Comparison of ENCODE assay signal across 15 cellular contexts in genomic region chr13:88142653-88143052, GRCh38.
A peak's percentile ranks its signal among the peaks of the same experiment; 100 is the strongest.
DNase-seq lines count a peak whose midpoint lies in the region; ATAC-seq and TF ChIP-seq lines count a peak whose summit lies in the region.
"Had no signal": no experiment of that assay in that cellular context is flagged by ENCODE, and none has a peak within 500 bp of the region (broad histone marks: within the 10 kb centered on the region; RNA-seq: fewer than 3 reads in every experiment).

No MANE protein-coding gene starts in this region.

- H3K79me2 ChIP-seq in MM.1S (ENCODE audit: low read length) = no peaks in the 10 kb centered on the region

- H3K36me3 ChIP-seq in CD8-positive, alpha-beta T cell (ENCODE audit: insufficient read depth, low read length) = no peaks in the 10 kb centered on the region
- H3K36me3 ChIP-seq in MM.1S (replicated peaks; ENCODE audit: insufficient read depth, low read length) = no peaks in the 10 kb centered on the region
- H3K36me3 ChIP-seq: BLaER1 treated with 17β-estradiol and CSF1 and Interleukin-3, amounts not matched to agents 10 nM and 100 nM; Peyer's patch had no signal

- H3K27ac Mint-ChIP-seq in CD8-positive, alpha-beta T cell = no peak overlapping the region
- H3K27ac Mint-ChIP-seq: T-helper 2 cell treated with Interferon-gamma antibody and Interleukin-4, amounts not matched to agents 5 μg/mL and 100 μg/mL, for 36 hours had no signal

- H3K9ac ChIP-seq in MM.1S (ENCODE audit: low read length) = no peak overlapping the region
- H3K9ac ChIP-seq: BLaER1 treated with 17β-estradiol and CSF1 and Interleukin-3, amounts not matched to agents 10 nM and 100 nM had no signal

- H3F3A ChIP-seq in MM.1S (ENCODE audit: insufficient read depth, low read length) = no peaks in the 10 kb centered on the region

- no peaks in the 10 kb centered on the region for H3K4me1 Mint-ChIP-seq in CD8-positive, alpha-beta T cell (ENCODE audit: low read depth)

- H4K20me1 ChIP-seq in MM.1S (ENCODE audit: insufficient read depth, low read length) = no peaks in the 10 kb centered on the region
- H4K20me1 ChIP-seq: BLaER1 treated with 17β-estradiol and CSF1 and Interleukin-3, amounts not matched to agents 10 nM and 100 nM had no signal

- peak overlapping the region; percentile 26 for H3K4me3 Mint-ChIP-seq in CD8-positive, alpha-beta T cell
- H3K4me3 Mint-ChIP-seq: T-helper 2 cell treated with Interferon-gamma antibody and Interleukin-4, amounts not matched to agents 5 μg/mL and 100 μg/mL, for 36 hours had no signal

- H3K27ac ChIP-seq in CD8-positive, alpha-beta T cell (ENCODE audit: low read depth, low read length) = no peak overlapping the region
- H3K27ac ChIP-seq in MM.1S (ENCODE audit: low read length) = peak overlapping the region; percentile 39; the same call in 1 of the 2 replicates
- H3K27ac ChIP-seq: BLaER1 treated with 17β-estradiol and CSF1 and Interleukin-3, amounts not matched to agents 10 nM and 100 nM; Peyer's patch; SK-N-MC had no signal

- H3K4me2 ChIP-seq in MM.1S (ENCODE audit: low read depth, low read length) = peak overlapping the region; percentile 54
- H3K4me2 ChIP-seq: BLaER1 treated with 17β-estradiol and CSF1 and Interleukin-3, amounts not matched to agents 10 nM and 100 nM had no signal

- no peak for DNase-seq in CD8-positive, alpha-beta T cell
- peak; percentile 4 for DNase-seq in DMS53 (lab: John Stamatoyannopoulos, UW)
- peak; percentile 61 for DNase-seq in MM.1S
- DNase-seq in RPMI8226 = peak; percentile 27
- no peak for DNase-seq in NCI-H2029 (lab: John Stamatoyannopoulos, UW)
- DNase-seq: NCI-H1436 treated with DMSO at 0.1 percent for 48 hours, NCI-H2029 treated with DMSO at 0.1 percent for 48 hours, NCI-H82, Peyer's patch, Right ventricle myocardium superior had no signal

- H3K9me3 ChIP-seq in CD8-positive, alpha-beta T cell (ENCODE audit: low read length) = no peaks in the 10 kb centered on the region
- H3K9me3 ChIP-seq in MM.1S (replicated peaks; ENCODE audit: insufficient read depth, low read length) = no peaks in the 10 kb centered on the region
- H3K9me3 ChIP-seq: Peyer's patch had no signal

- POLR2A ChIA-PET in CD8-positive, alpha-beta T cell (lab: Charles Lee) = interaction anchor here (0.6 kb wide), 1 partner anchor 1747 kb away, joined by 3 read pairs; no protein-coding TSS in a partner anchor

- no peak overlapping the region for H3K4me3 ChIP-seq in CD8-positive, alpha-beta T cell (ENCODE audit: low read depth, low read length)
- peak overlapping the region; percentile 45; the same call in 1 of the 2 replicates for H3K4me3 ChIP-seq in MM.1S (ENCODE audit: low read length)
- H3K4me3 ChIP-seq: BLaER1 treated with 17β-estradiol and CSF1 and Interleukin-3, amounts not matched to agents 10 nM and 100 nM; Peyer's patch; SK-N-MC had no signal

- no peak for TF ChIP-seq CTCF in CD8-positive, alpha-beta T cell (IDR thresholded peaks at IDR 0.05)
- TF ChIP-seq CTCF in MM.1S (IDR thresholded peaks at IDR 0.05; ENCODE audit: low read length) = no peak

- no peak for ATAC-seq in CD8-positive, alpha-beta T cell
- ATAC-seq in GM18502 (IDR thresholded peaks at IDR 0.05; ENCODE audit: poor library complexity, unreplicated experiment) (no peak), HG03469 (IDR thresholded peaks at IDR 0.05; ENCODE audit: unreplicated experiment) (no peak)

- H3K9me2 ChIP-seq in MM.1S (replicated peaks; ENCODE audit: insufficient read depth, low read length) = no peaks in the 10 kb centered on the region

- CTCF ChIA-PET in CD8-positive, alpha-beta T cell (lab: Charles Lee) = no interaction called here

- H3K9me3 Mint-ChIP-seq in CD8-positive, alpha-beta T cell = no peaks in the 10 kb centered on the region

- H2AFZ ChIP-seq in MM.1S (ENCODE audit: low read length) = peak overlapping the region; percentile 73; the same call in 1 of the 2 replicates

- no peaks in the 10 kb centered on the region for H3K4me1 ChIP-seq in CD8-positive, alpha-beta T cell (ENCODE audit: insufficient read depth, low read length)
- peaks cover 4% of the 10 kb centered on the region; the same call in 1 of the 2 replicates for H3K4me1 ChIP-seq in MM.1S (ENCODE audit: low read length)
- H3K4me1 ChIP-seq: Peyer's patch had no signal

- intact Hi-C loops in CD8-positive, alpha-beta T cell (cut with DNase I, micrococcal nuclease) = no loop called here

- no peaks in the 10 kb centered on the region for H3K27me3 Mint-ChIP-seq in CD8-positive, alpha-beta T cell (ENCODE audit: low read depth)

- no peaks in the 10 kb centered on the region for H3K36me3 Mint-ChIP-seq in CD8-positive, alpha-beta T cell

- no peaks in the 10 kb centered on the region for H3K27me3 ChIP-seq in CD8-positive, alpha-beta T cell (ENCODE audit: insufficient read depth, low read length)
- H3K27me3 ChIP-seq in MM.1S (replicated peaks; ENCODE audit: insufficient read depth, low read length) = no peaks in the 10 kb centered on the region
- H3K27me3 ChIP-seq: BLaER1 treated with 17β-estradiol and CSF1 and Interleukin-3, amounts not matched to agents 10 nM and 100 nM; Peyer's patch had no signal

Comparison
In these comparisons a context has a peak if more than half of its experiments do, and no peak if none do; other contexts are left out.
1. DNase-seq: peak in DMS53 (single experiment), MM.1S (single experiment) and RPMI8226 (single experiment); none in CD8-positive, alpha-beta T cell (0 of 7) and NCI-H2029 (single experiment).